Comparison of ENCODE assay signal across 29 cellular contexts in the genomic region with DNA sequence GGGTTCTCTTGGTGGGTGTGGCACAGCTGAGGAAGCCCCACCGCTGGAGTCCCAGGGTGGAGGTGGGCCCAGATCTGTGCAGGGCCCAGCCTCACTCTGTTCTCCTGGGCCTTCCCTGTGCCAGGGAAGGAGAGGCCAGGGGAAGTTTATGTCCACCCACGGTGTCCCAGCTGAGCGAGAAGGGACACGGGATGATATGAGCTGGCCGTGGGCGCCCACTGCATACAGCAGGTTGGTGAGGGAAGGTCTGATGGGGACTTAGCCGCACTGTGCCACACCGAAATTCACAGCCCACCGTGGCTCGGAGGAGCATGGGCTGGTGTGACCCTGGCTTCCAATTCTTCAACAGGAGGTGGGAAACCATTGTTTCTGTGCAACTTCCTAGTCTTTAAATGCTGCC. TPM values are rescaled to one million over a fixed set of nuclear protein-coding genes. Genes with fewer than 3 reads are reported as not detected.
"Had no signal": no experiment of that assay in that cellular context is flagged by ENCODE, and none has a peak within 500 bp of the region (broad histone marks: within the 10 kb centered on the region; RNA-seq: fewer than 3 reads in every experiment).

No MANE protein-coding gene starts in this region.

- DNase-seq: activated CD4-positive, alpha-beta memory T cell treated with anti-CD3 and anti-CD28 coated beads, Interleukin-2, amount 10 ng/mL, durations not matched to agents 7 days and 5 days; activated CD4-positive, alpha-beta T cell treated with anti-CD3 and anti-CD28 coated beads for 1 hour; activated CD4-positive, alpha-beta T cell treated with anti-CD3 and anti-CD28 coated beads for 48 hours; activated CD4-positive, CD25-positive, alpha-beta regulatory T cell; activated CD8-positive, alpha-beta memory T cell treated with anti-CD3 and anti-CD28 coated beads for 24 hours; activated CD8-positive, alpha-beta memory T cell treated with anti-CD3 and anti-CD28 coated beads, Interleukin-2, amount 10 ng/mL, durations not matched to agents 7 days and 5 days; activated CD8-positive, alpha-beta memory T cell treated with anti-CD3 and anti-CD28 coated beads, Interleukin-2, amount 50 U/mL, for 48 hours; activated effector memory CD4-positive, alpha-beta T cell treated with Interleukin-2 at 50 U/mL for 16 hours; activated naive CD4-positive, alpha-beta T cell treated with anti-CD3 and anti-CD28 coated beads, Interleukin-2, amount 10 ng/mL, durations not matched to agents 7 days and 5 days; activated T-cell treated with anti-CD3 and anti-CD28 coated beads, Interleukin-2, amount 50 U/mL, for 48 hours; amniotic stem cell; aorta; central memory CD4-positive, alpha-beta T cell; MM.1S; MV-4-11; NCI-H1092; NCI-H1436 treated with DMSO at 0.1 percent for 48 hours; NCI-H2107; NCI-H526; NCI-H748 treated with DMSO at 0.1 percent for 48 hours; NK-92 treated with Interleukin-12 subunit alpha and Interleukin-12 subunit beta, amount 100 ng/mL, for 24 hours; SIG-M5; T-cell; T-helper 17 cell had no signal

- H3K36me3 ChIP-seq: brain microvascular endothelial cell had no signal

- H3K4me2 ChIP-seq: KMS-11 had no signal

- ATAC-seq: activated CD8-positive, alpha-beta memory T cell treated with anti-CD3 and anti-CD28 coated beads, Interleukin-2, amount 10 ng/mL, durations not matched to agents 7 days and 5 days; T-cell; T-helper 17 cell had no signal

- H3K9ac ChIP-seq: KMS-11 had no signal

- H3K27ac ChIP-seq: brain microvascular endothelial cell, KMS-11 had no signal

RNA-seq across cellular contexts. Expression of gene UNC5A, which starts 33.9 kb away (rescaled TPM):
- total RNA-seq: activated CD4-positive, alpha-beta memory T cell treated with anti-CD3 and anti-CD28 coated beads, Interleukin-2, amount 10 ng/mL, durations not matched to agents 7 days and 5 days; activated CD8-positive, alpha-beta memory T cell treated with anti-CD3 and anti-CD28 coated beads, Interleukin-2, amount 10 ng/mL, durations not matched to agents 7 days and 5 days; aorta; RPMI7951; SK-MEL-5; T-cell; T-helper 17 cell had no signal
- polyA plus RNA-seq: aorta had no signal

RNA-seq across cellular contexts. Expression of gene HK3, which starts 54.9 kb away (rescaled TPM):
- total RNA-seq: activated CD8-positive, alpha-beta memory T cell treated with anti-CD3 and anti-CD28 coated beads, Interleukin-2, amount 10 ng/mL, durations not matched to agents 7 days and 5 days; LHCN-M2; RPMI7951; SK-MEL-5 had no signal
